In genomic region chrX:134798472-134798871, GRCh38 we compare ENCODE assay signal across 18 cellular contexts. TPM values are rescaled to one million over a fixed set of nuclear protein-coding genes. Genes with fewer than 3 reads are reported as not detected.
DNase-seq lines count a peak whose midpoint lies in the region; ATAC-seq and TF ChIP-seq lines count a peak whose summit lies in the region.
"Had no signal": no experiment of that assay in that cellular context is flagged by ENCODE, and none has a peak within 500 bp of the region (broad histone marks: within the 10 kb centered on the region; RNA-seq: fewer than 3 reads in every experiment).

No MANE protein-coding gene starts in this region.

- DNase-seq in CD8-positive, alpha-beta T cell: no peak
- no peak for DNase-seq in GM23338 (ENCODE audit: low spot score)
- DNase-seq in activated T-helper 1 cell treated with anti-CD3 and anti-CD28 coated beads, Interleukin-12 subunit alpha, Interleukin-12 subunit beta, Interleukin-2, Interleukin-4 antibody, amounts not matched to agents 30 ng/mL and 10 ng/mL and 1 ng/mL, durations not matched to agents 14 hours and 24 hours and 36 hours (ENCODE audit: low spot score): no peak
- DNase-seq in naive thymus-derived CD4-positive, alpha-beta T cell: no peak
- DNase-seq in activated gamma-delta T cell treated with Interleukin-2 at 50 U/mL for 16 hours: no peak
- no peak for DNase-seq in suprapubic skin (ENCODE audit: low spot score in 2 of 2)
- DNase-seq: adrenal gland, Calu3, dorsolateral prefrontal cortex, NCI-H2029 treated with DMSO at 0.1 percent for 48 hours, NCI-H510A, ovary, SHP77, sigmoid colon had no signal

- H3F3A ChIP-seq in GM23338 (replicated peaks; ENCODE audit: low read depth): no peaks in the 10 kb centered on the region

- TF ChIP-seq POLR2A in suprapubic skin (IDR thresholded peaks at IDR 0.05): no peak

- peak overlapping the region; percentile 32 for H3K4me3 Mint-ChIP-seq in CD8-positive, alpha-beta T cell
- H3K4me3 Mint-ChIP-seq in GM23338: peak overlapping the region; percentile 90
- H3K4me3 Mint-ChIP-seq in activated T-helper 1 cell treated with anti-CD3 and anti-CD28 coated beads, Interleukin-12 subunit alpha, Interleukin-12 subunit beta, Interleukin-2, Interleukin-4 antibody, amounts not matched to agents 30 ng/mL and 10 ng/mL and 1 ng/mL, durations not matched to agents 14 hours and 24 hours and 36 hours: peak overlapping the region; percentile 37
- H3K4me3 Mint-ChIP-seq in naive thymus-derived CD4-positive, alpha-beta T cell: peak overlapping the region in 8 of 10 donors; percentile 2 to 59 (median 52)

- no peaks in the 10 kb centered on the region for H4K20me1 ChIP-seq in GM23338 (replicated peaks; ENCODE audit: insufficient read depth)

- POLR2A ChIA-PET in CD8-positive, alpha-beta T cell (lab: Charles Lee): no interaction called here
- POLR2A ChIA-PET in naive thymus-derived CD4-positive, alpha-beta T cell (lab: Charles Lee): no interaction called here

- H3K4me1 Mint-ChIP-seq in CD8-positive, alpha-beta T cell (ENCODE audit: low read depth): peaks cover 27% of the 10 kb centered on the region
- peaks cover 24% of the 10 kb centered on the region for H3K4me1 Mint-ChIP-seq in GM23338
- H3K4me1 Mint-ChIP-seq in activated T-helper 1 cell treated with anti-CD3 and anti-CD28 coated beads, Interleukin-12 subunit alpha, Interleukin-12 subunit beta, Interleukin-2, Interleukin-4 antibody, amounts not matched to agents 30 ng/mL and 10 ng/mL and 1 ng/mL, durations not matched to agents 14 hours and 24 hours and 36 hours (ENCODE audit: low read depth): peaks cover 37% of the 10 kb centered on the region
- peaks cover 8 to 46% (median 24%) of the 10 kb centered on the region in 7 donors for H3K4me1 Mint-ChIP-seq in naive thymus-derived CD4-positive, alpha-beta T cell

- intact Hi-C loops in CD8-positive, alpha-beta T cell (cut with DNase I, micrococcal nuclease): no loop called here
- intact Hi-C loops in activated T-helper 1 cell treated with anti-CD3 and anti-CD28 coated beads, Interleukin-12 subunit alpha, Interleukin-12 subunit beta, Interleukin-2, Interleukin-4 antibody, amounts not matched to agents 30 ng/mL and 10 ng/mL and 1 ng/mL, durations not matched to agents 14 hours and 24 hours and 36 hours (cut with micrococcal nuclease): no loop called here
- intact Hi-C loops in naive thymus-derived CD4-positive, alpha-beta T cell (cut with micrococcal nuclease): no loop called here

- H3K9me3 Mint-ChIP-seq in CD8-positive, alpha-beta T cell: no peaks in the 10 kb centered on the region
- H3K9me3 Mint-ChIP-seq in GM23338: no peaks in the 10 kb centered on the region
- H3K9me3 Mint-ChIP-seq in activated T-helper 1 cell treated with anti-CD3 and anti-CD28 coated beads, Interleukin-12 subunit alpha, Interleukin-12 subunit beta, Interleukin-2, Interleukin-4 antibody, amounts not matched to agents 30 ng/mL and 10 ng/mL and 1 ng/mL, durations not matched to agents 14 hours and 24 hours and 36 hours: no peaks in the 10 kb centered on the region
- H3K9me3 Mint-ChIP-seq in naive thymus-derived CD4-positive, alpha-beta T cell: peaks cover 0 to 2% (median 0%) of the 10 kb centered on the region in 11 donors

- peaks cover 14% of the 10 kb centered on the region for H3K79me2 ChIP-seq in GM23338 (replicated peaks; ENCODE audit: insufficient read depth)

- TF ChIP-seq CTCF in CD8-positive, alpha-beta T cell (IDR thresholded peaks at IDR 0.05): no peak
- TF ChIP-seq CTCF in GM23338 (conservative IDR thresholded peaks at IDR 0.05; ENCODE audit: low read depth in 2 of 2) (no peak), suprapubic skin (IDR thresholded peaks at IDR 0.05) (no peak)

- no peak overlapping the region for H3K4me3 ChIP-seq in CD8-positive, alpha-beta T cell (ENCODE audit: low read depth, low read length)
- no peak overlapping the region for H3K4me3 ChIP-seq in GM23338
- no peak overlapping the region for H3K4me3 ChIP-seq in naive thymus-derived CD4-positive, alpha-beta T cell (ENCODE audit: low read length)
- H3K4me3 ChIP-seq in suprapubic skin: no peak overlapping the region
- H3K4me3 ChIP-seq: adrenal gland, cardiac muscle cell, esophagus muscularis mucosa, HAP-1, ovary, sigmoid colon had no signal

- H3K36me3 Mint-ChIP-seq in CD8-positive, alpha-beta T cell: peaks cover 7% of the 10 kb centered on the region
- H3K36me3 Mint-ChIP-seq in GM23338 (ENCODE audit: low read depth): peaks cover 9% of the 10 kb centered on the region; the same call in 2 of the 3 replicates
- peaks cover 8% of the 10 kb centered on the region for H3K36me3 Mint-ChIP-seq in activated T-helper 1 cell treated with anti-CD3 and anti-CD28 coated beads, Interleukin-12 subunit alpha, Interleukin-12 subunit beta, Interleukin-2, Interleukin-4 antibody, amounts not matched to agents 30 ng/mL and 10 ng/mL and 1 ng/mL, durations not matched to agents 14 hours and 24 hours and 36 hours (ENCODE audit: low read depth)
- peaks cover 0 to 6% (median 0%) of the 10 kb centered on the region in 5 donors for H3K36me3 Mint-ChIP-seq in naive thymus-derived CD4-positive, alpha-beta T cell

- H3K4me2 ChIP-seq in GM23338: no peak overlapping the region

- no peak for TF ChIP-seq EP300 in suprapubic skin (IDR thresholded peaks at IDR 0.05)

- no peaks in the 10 kb centered on the region for H3K9me3 ChIP-seq in CD8-positive, alpha-beta T cell (ENCODE audit: low read length)
- H3K9me3 ChIP-seq in naive thymus-derived CD4-positive, alpha-beta T cell (ENCODE audit: control insufficient read depth in 2 of 3, low read length in 3 of 3): no peaks in the 10 kb centered on the region
- no peaks in the 10 kb centered on the region for H3K9me3 ChIP-seq in suprapubic skin
- H3K9me3 ChIP-seq: adrenal gland, esophagus muscularis mucosa, HAP-1, ovary, sigmoid colon had no signal

- H3K27me3 ChIP-seq in CD8-positive, alpha-beta T cell (ENCODE audit: insufficient read depth, low read length): no peaks in the 10 kb centered on the region
- no peaks in the 10 kb centered on the region for H3K27me3 ChIP-seq in GM23338 (ENCODE audit: insufficient read depth)
- H3K27me3 ChIP-seq in naive thymus-derived CD4-positive, alpha-beta T cell (ENCODE audit: control insufficient read depth in 2 of 2, insufficient read depth in 2 of 2, low read length in 2 of 2): no peaks in the 10 kb centered on the region
- H3K27me3 ChIP-seq in suprapubic skin: no peaks in the 10 kb centered on the region
- H3K27me3 ChIP-seq: cardiac muscle cell, ovary, sigmoid colon had no signal

- peaks cover 15% of the 10 kb centered on the region for H3K4me1 ChIP-seq in CD8-positive, alpha-beta T cell (ENCODE audit: insufficient read depth, low read length)
- H3K4me1 ChIP-seq in GM23338 (ENCODE audit: insufficient read depth) (peaks cover 8% of the 10 kb centered on the region; the same call in 1 of the 2 replicates), suprapubic skin (peaks cover 11% of the 10 kb centered on the region)
- peaks cover 0 to 5% of the 10 kb centered on the region in 2 donors for H3K4me1 ChIP-seq in naive thymus-derived CD4-positive, alpha-beta T cell (ENCODE audit: control insufficient read depth in 2 of 2, insufficient read depth in 2 of 2, low read length in 2 of 2)

- 89% methylated on average over 3 of the region's 3 CpGs for WGBS in suprapubic skin

- no peaks in the 10 kb centered on the region for H3K27me3 Mint-ChIP-seq in CD8-positive, alpha-beta T cell (ENCODE audit: low read depth)
- H3K27me3 Mint-ChIP-seq in GM23338 (ENCODE audit: insufficient read depth, low read depth, poor library complexity): peaks cover 4% of the 10 kb centered on the region
- H3K27me3 Mint-ChIP-seq in activated T-helper 1 cell treated with anti-CD3 and anti-CD28 coated beads, Interleukin-12 subunit alpha, Interleukin-12 subunit beta, Interleukin-2, Interleukin-4 antibody, amounts not matched to agents 30 ng/mL and 10 ng/mL and 1 ng/mL, durations not matched to agents 14 hours and 24 hours and 36 hours (ENCODE audit: insufficient read depth): no peaks in the 10 kb centered on the region
- H3K27me3 Mint-ChIP-seq in naive thymus-derived CD4-positive, alpha-beta T cell: no peaks in the 10 kb centered on the region

- CTCF ChIA-PET in CD8-positive, alpha-beta T cell (lab: Charles Lee): no interaction called here
- CTCF ChIA-PET in naive thymus-derived CD4-positive, alpha-beta T cell (lab: Charles Lee): no interaction called here

- H3K27ac ChIP-seq in CD8-positive, alpha-beta T cell (ENCODE audit: low read depth, low read length): no peak overlapping the region
- H3K27ac ChIP-seq in GM23338 (ENCODE audit: low read depth) (no peak overlapping the region), suprapubic skin (no peak overlapping the region)
- H3K27ac ChIP-seq in naive thymus-derived CD4-positive, alpha-beta T cell (ENCODE audit: low read depth, low read length): no peak overlapping the region
- H3K27ac ChIP-seq: adrenal gland, cardiac muscle cell, dorsolateral prefrontal cortex, esophagus muscularis mucosa, ovary, sigmoid colon had no signal

- H3K9me2 ChIP-seq in GM23338 (ENCODE audit: insufficient read depth): no peaks in the 10 kb centered on the region

- no peak for ATAC-seq in CD8-positive, alpha-beta T cell
- ATAC-seq in GM23338: no peak
- no peak for ATAC-seq in naive thymus-derived CD4-positive, alpha-beta T cell
- no peak for ATAC-seq in HG03469 (IDR thresholded peaks at IDR 0.05; ENCODE audit: unreplicated experiment)

- H2AFZ ChIP-seq in GM23338: no peak overlapping the region

- H3K27ac Mint-ChIP-seq in CD8-positive, alpha-beta T cell: no peak overlapping the region
- peak overlapping the region; percentile 56; the same call in 1 of the 2 replicates for H3K27ac Mint-ChIP-seq in GM23338
- H3K27ac Mint-ChIP-seq in activated T-helper 1 cell treated with anti-CD3 and anti-CD28 coated beads, Interleukin-12 subunit alpha, Interleukin-12 subunit beta, Interleukin-2, Interleukin-4 antibody, amounts not matched to agents 30 ng/mL and 10 ng/mL and 1 ng/mL, durations not matched to agents 14 hours and 24 hours and 36 hours: no peak overlapping the region
- H3K27ac Mint-ChIP-seq in naive thymus-derived CD4-positive, alpha-beta T cell: peak overlapping the region in 3 of 9 donors; percentile 2 to 76 (median 70)

- no peaks in the 10 kb centered on the region for H3K36me3 ChIP-seq in CD8-positive, alpha-beta T cell (ENCODE audit: insufficient read depth, low read length)
- H3K36me3 ChIP-seq in GM23338 (ENCODE audit: insufficient read depth) (no peaks in the 10 kb centered on the region), suprapubic skin (no peaks in the 10 kb centered on the region)
- peaks cover 0 to 10% (median 0%) of the 10 kb centered on the region in 3 experiments for H3K36me3 ChIP-seq in naive thymus-derived CD4-positive, alpha-beta T cell (ENCODE audit: control insufficient read depth in 2 of 3, insufficient read depth in 3 of 3, low read length in 3 of 3)
- H3K36me3 ChIP-seq: adrenal gland, cardiac muscle cell, ovary, sigmoid colon had no signal

RNA-seq across cellular contexts. Expression of gene PABIR2, which starts 1.5 kb away (rescaled TPM):
- total RNA-seq in CD8-positive, alpha-beta T cell: 10 to 100 TPM; 27.1 to 27.8 TPM
- 25.7 and 37.7 TPM in 2 replicates for total RNA-seq in GM23338 (2014; rRNA removed; shearing (Covaris generic))
- polyA plus RNA-seq in GM23338 (2016; fragmentation: Nextera tagmentation; extraction: Ambion mirVana): 15.2 and 16.2 TPM in 2 replicates
- total RNA-seq in activated T-helper 1 cell treated with anti-CD3 and anti-CD28 coated beads, Interleukin-12 subunit alpha, Interleukin-12 subunit beta, Interleukin-2, Interleukin-4 antibody, amounts not matched to agents 30 ng/mL and 10 ng/mL and 1 ng/mL, durations not matched to agents 14 hours and 24 hours and 36 hours: 37.7 and 39.3 TPM in 2 replicates
- 10 to 100 TPM; 33.3 to 46.7 (median 38.9) TPM for total RNA-seq in naive thymus-derived CD4-positive, alpha-beta T cell
- polyA plus RNA-seq in naive thymus-derived CD4-positive, alpha-beta T cell: 1 to 10 TPM; 5.1 to 5.9 TPM
- 10 to 100 TPM; 11.6 to 26.5 (median 18.3) TPM for total RNA-seq in suprapubic skin

Comparison
In these comparisons a context has a peak if more than half of its experiments do, and no peak if none do; other contexts are left out.
1. H3K4me3 Mint-ChIP-seq: peak in every context shown above with its lines; median percentile 90 in GM23338; 52 in naive thymus-derived CD4-positive, alpha-beta T cell; 37 in activated T-helper 1 cell treated with anti-CD3 and anti-CD28 coated beads, Interleukin-12 subunit alpha, Interleukin-12 subunit beta, Interleukin-2, Interleukin-4 antibody, amounts not matched to agents 30 ng/mL and 10 ng/mL and 1 ng/mL, durations not matched to agents 14 hours and 24 hours and 36 hours; 32 in CD8-positive, alpha-beta T cell.